In genomic region chr6:25628471-25629201, GRCh38 we compare ENCODE assay signal across 12 cellular contexts. TPM values are rescaled to one million over a fixed set of nuclear protein-coding genes. Genes with fewer than 3 reads are reported as not detected.
DNase-seq lines count a peak whose midpoint lies in the region; ATAC-seq and TF ChIP-seq lines count a peak whose summit lies in the region.
"Had no signal": no experiment of that assay in that cellular context is flagged by ENCODE, and none has a peak within 500 bp of the region (broad histone marks: within the 10 kb centered on the region; RNA-seq: fewer than 3 reads in every experiment).

No MANE protein-coding gene starts in this region.

- no peak for ATAC-seq in GM21367 (IDR thresholded peaks at IDR 0.05; ENCODE audit: unreplicated experiment)

- peaks cover 3% of the 10 kb centered on the region for H3K4me1 ChIP-seq in HEK293 (ENCODE audit: control insufficient read depth, insufficient read depth, low read length)
- H3K4me1 ChIP-seq in ascending aorta = no peaks in the 10 kb centered on the region

- intact Hi-C loops in ascending aorta (cut with DNase I) = no loop called here

- no peak for TF ChIP-seq CTCF in HEK293 (tag by site-specific recombination; IDR thresholded peaks at IDR 0.05)
- no peak for TF ChIP-seq CTCF in fibroblast of mammary gland (conservative IDR thresholded peaks at IDR 0.05; ENCODE audit: control insufficient read depth, insufficient read depth, low read depth, low read length)
- no peak for TF ChIP-seq CTCF in ascending aorta (IDR thresholded peaks at IDR 0.05)

- no peak overlapping the region for H3K4me3 ChIP-seq in HEK293 (ENCODE audit: low read depth, low read length)
- no peak overlapping the region for H3K4me3 ChIP-seq in fibroblast of mammary gland (ENCODE audit: control insufficient read depth, low read depth, low read length)
- H3K4me3 ChIP-seq in ascending aorta = no peak overlapping the region

- DNase-seq in COR-L47 (lab: John Stamatoyannopoulos, UW) (peak; percentile 91), NCI-H69 (lab: John Stamatoyannopoulos, UW) (peak; percentile 98), fibroblast of mammary gland (ENCODE audit: low read depth) (peak; percentile 13), AG08395 (ENCODE audit: low spot score) (no peak), ascending aorta (ENCODE audit: low spot score in 2 of 2) (no peak)
- DNase-seq: ACHN, Kasumi-1, NCI-H1436 treated with DMSO at 0.1 percent for 48 hours, NCI-H524 treated with DMSO at 0.1 percent for 48 hours had no signal

- H3K36me3 ChIP-seq in HEK293 (ENCODE audit: control insufficient read depth in 2 of 2, insufficient read depth in 1 of 2, low read length in 2 of 2) (no peaks in the 10 kb centered on the region), ascending aorta (no peaks in the 10 kb centered on the region)

- CTCF ChIA-PET in HEK293 (lab: Yijun Ruan, JAX) = interaction anchor here (1.0 kb wide), 1 partner anchor 91 kb away, joined by 5 read pairs; no protein-coding TSS in a partner anchor

- H3K27ac ChIP-seq in HEK293 (ENCODE audit: extremely low read depth, low read depth, low read length) = no peak overlapping the region
- no peak overlapping the region for H3K27ac ChIP-seq in ascending aorta

- POLR2A ChIA-PET in HEK293 (lab: Yijun Ruan, JAX) = no interaction called here

- no peaks in the 10 kb centered on the region for H3K27me3 ChIP-seq in ascending aorta

- H3K9me3 ChIP-seq in HEK293 (ENCODE audit: control insufficient read depth, insufficient read depth, low read depth, low read length) (no peaks in the 10 kb centered on the region), ascending aorta (no peaks in the 10 kb centered on the region)

TF ChIP-seq in HEK293, 187 proteins besides CTCF, POLR2A, EP300 and RAD21:
- TF ChIP-seq ZNF112 (tag by site-specific recombination; IDR thresholded peaks at IDR 0.05) = no peak
- TF ChIP-seq ZNF155 (tag by site-specific recombination; IDR thresholded peaks at IDR 0.05) = no peak
- no peak for TF ChIP-seq ZNF560 (tag by site-specific recombination; IDR thresholded peaks at IDR 0.05; ENCODE audit: borderline replicate concordance)
- TF ChIP-seq ZNF335 (tag by site-specific recombination; conservative IDR thresholded peaks at IDR 0.05) = 0 out of 2 replicates have a peak, but pooled peaks have one; percentile 28
- no peak for TF ChIP-seq ZNF677 (tag by site-specific recombination; IDR thresholded peaks at IDR 0.05)
- TF ChIP-seq IKZF3 (tag by site-specific recombination; IDR thresholded peaks at IDR 0.05) = no peak
- no peak for TF ChIP-seq ZNF530 (tag by site-specific recombination; IDR thresholded peaks at IDR 0.05; ENCODE audit: low read depth)
- TF ChIP-seq ZBTB48 (tag by site-specific recombination; IDR thresholded peaks at IDR 0.05) = no peak
- TF ChIP-seq ZNF664 (tag by site-specific recombination; IDR thresholded peaks at IDR 0.05) = peak; percentile 73; the same call in 1 of the 2 replicates
- no peak for TF ChIP-seq ZSCAN5A (tag by site-specific recombination; IDR thresholded peaks at IDR 0.05)
- TF ChIP-seq ZNF433 (tag by site-specific recombination; IDR thresholded peaks at IDR 0.05; ENCODE audit: low read depth) = no peak
- 0 out of 2 replicates have a peak, but pooled peaks have one; percentile 20 for TF ChIP-seq ZIC2 (tag by site-specific recombination; IDR thresholded peaks at IDR 0.05)
- no peak for TF ChIP-seq ZNF366 (tag by site-specific recombination; conservative IDR thresholded peaks at IDR 0.05)
- no peak for TF ChIP-seq ZNF529 (tag by site-specific recombination; IDR thresholded peaks at IDR 0.05; ENCODE audit: insufficient replicate concordance)
- TF ChIP-seq SP7 (tag by site-specific recombination; IDR thresholded peaks at IDR 0.05) = no peak
- no peak for TF ChIP-seq ZNF48 (tag by site-specific recombination; IDR thresholded peaks at IDR 0.05)
- no peak for TF ChIP-seq WT1 (tag by site-specific recombination; IDR thresholded peaks at IDR 0.05)
- no peak for TF ChIP-seq ZNF132 (tag by site-specific recombination; IDR thresholded peaks at IDR 0.05; ENCODE audit: borderline replicate concordance)
- TF ChIP-seq ZNF580 (tag by site-specific recombination; IDR thresholded peaks at IDR 0.05) = no peak
- TF ChIP-seq ZNF202 (tag by site-specific recombination; IDR thresholded peaks at IDR 0.05; ENCODE audit: borderline replicate concordance) = no peak
- TF ChIP-seq MZF1 (tag by site-specific recombination; IDR thresholded peaks at IDR 0.05; ENCODE audit: borderline replicate concordance) = no peak; the same call in 1 of the 2 replicates
- TF ChIP-seq ZBTB6 (tag by site-specific recombination; IDR thresholded peaks at IDR 0.05) = no peak
- TF ChIP-seq ZNF473 (tag by site-specific recombination; IDR thresholded peaks at IDR 0.05) = no peak
- no peak for TF ChIP-seq ZNF18 (tag by site-specific recombination; IDR thresholded peaks at IDR 0.05)
- no peak for TF ChIP-seq ZNF398 (tag by site-specific recombination; IDR thresholded peaks at IDR 0.05)
- no peak for TF ChIP-seq EGR2 (tag by site-specific recombination; IDR thresholded peaks at IDR 0.05; ENCODE audit: low read depth)
TF ChIP-seq in HEK293: peak in this region for 3.

RNA-seq across cellular contexts. Expression of gene SCGN, which starts 23.4 kb away (rescaled TPM):
- not detected for total RNA-seq in ascending aorta
- total RNA-seq: HT1080 had no signal

Comparison
In these comparisons a context has a peak if more than half of its experiments do, and no peak if none do; other contexts are left out.
1. DNase-seq: peak in COR-L47 (single experiment), NCI-H69 (single experiment) and fibroblast of mammary gland (single experiment); none in AG08395 (single experiment) and ascending aorta (0 of 2).